7 cellular contexts compared by ENCODE assay signal in genomic region chr19:17243340-17243853, GRCh38. TPM values are rescaled to one million over a fixed set of nuclear protein-coding genes. Genes with fewer than 3 reads are reported as not detected.
A peak's percentile ranks its signal among the peaks of the same experiment; 100 is the strongest.
DNase-seq lines count a peak whose midpoint lies in the region; TF ChIP-seq lines count a peak whose summit lies in the region.
"Had no signal": no experiment of that assay in that cellular context is flagged by ENCODE, and none has a peak within 500 bp of the region (broad histone marks: within the 10 kb centered on the region; RNA-seq: fewer than 3 reads in every experiment).

No MANE protein-coding gene starts in this region.

- H3K4me3 ChIP-seq in iPS-15b (ENCODE audit: low read depth, low read length) (peak overlapping the region; percentile 84), tibial artery (peak overlapping the region; percentile 86 to 89)

- H3K4me1 ChIP-seq in iPS-15b (ENCODE audit: control insufficient read depth, insufficient read depth, low read length) (peaks cover 13% of the 10 kb centered on the region), tibial artery (peaks cover 0 to 46% (median 35%) of the 10 kb centered on the region in 4 donors)

- no peak for DNase-seq in activated CD4-positive, alpha-beta memory T cell treated with anti-CD3 and anti-CD28 coated beads for 36 hours
- DNase-seq in activated CD4-positive, alpha-beta memory T cell treated with anti-CD3 and anti-CD28 coated beads, Interleukin-2, amount 10 ng/mL, durations not matched to agents 7 days and 5 days, result no peak
- DNase-seq in tibial artery (no peak), NCI-H1092 (lab: John Stamatoyannopoulos, UW) (no peak)
- DNase-seq in activated CD4-positive, alpha-beta T cell treated with anti-CD3 and anti-CD28 coated beads, Interleukin-2, amount 10 ng/mL, durations not matched to agents 7 days and 5 days, result no peak
- DNase-seq: stimulated activated CD4-positive, alpha-beta T cell treated with anti-CD3 and anti-CD28 coated beads, Interleukin-15, amount 100 ng/mL, for 24 hours had no signal

- H3K27ac ChIP-seq in tibial artery, result peak overlapping the region; percentile 71 to 88

- H3K27ac Mint-ChIP-seq in activated CD4-positive, alpha-beta memory T cell treated with anti-CD3 and anti-CD28 coated beads for 36 hours, result no peak overlapping the region
- H3K27ac Mint-ChIP-seq in activated CD4-positive, alpha-beta memory T cell treated with anti-CD3 and anti-CD28 coated beads, Interleukin-2, amount 10 ng/mL, durations not matched to agents 7 days and 5 days, result no peak overlapping the region
- no peak overlapping the region for H3K27ac Mint-ChIP-seq in activated CD4-positive, alpha-beta T cell treated with anti-CD3 and anti-CD28 coated beads, Interleukin-2, amount 10 ng/mL, durations not matched to agents 7 days and 5 days

- no peaks in the 10 kb centered on the region for H3K36me3 Mint-ChIP-seq in activated CD4-positive, alpha-beta memory T cell treated with anti-CD3 and anti-CD28 coated beads for 36 hours
- H3K36me3 Mint-ChIP-seq in activated CD4-positive, alpha-beta memory T cell treated with anti-CD3 and anti-CD28 coated beads, Interleukin-2, amount 10 ng/mL, durations not matched to agents 7 days and 5 days (ENCODE audit: low read depth), result no peaks in the 10 kb centered on the region
- H3K36me3 Mint-ChIP-seq in activated CD4-positive, alpha-beta T cell treated with anti-CD3 and anti-CD28 coated beads, Interleukin-2, amount 10 ng/mL, durations not matched to agents 7 days and 5 days (ENCODE audit: low read depth), result no peaks in the 10 kb centered on the region

- no peaks in the 10 kb centered on the region for H3K27me3 ChIP-seq in iPS-15b (ENCODE audit: control insufficient read depth, insufficient read depth, low read length)
- no peaks in the 10 kb centered on the region for H3K27me3 ChIP-seq in tibial artery

- H3K9me3 ChIP-seq in iPS-15b (ENCODE audit: control insufficient read depth, insufficient read depth, low read length) (no peaks in the 10 kb centered on the region), tibial artery (no peaks in the 10 kb centered on the region)

- H3K4me1 Mint-ChIP-seq in activated CD4-positive, alpha-beta memory T cell treated with anti-CD3 and anti-CD28 coated beads for 36 hours (ENCODE audit: low read depth), result peaks cover 9% of the 10 kb centered on the region
- H3K4me1 Mint-ChIP-seq in activated CD4-positive, alpha-beta memory T cell treated with anti-CD3 and anti-CD28 coated beads, Interleukin-2, amount 10 ng/mL, durations not matched to agents 7 days and 5 days, result peaks cover 10% of the 10 kb centered on the region
- peaks cover 7% of the 10 kb centered on the region for H3K4me1 Mint-ChIP-seq in activated CD4-positive, alpha-beta T cell treated with anti-CD3 and anti-CD28 coated beads, Interleukin-2, amount 10 ng/mL, durations not matched to agents 7 days and 5 days

- intact Hi-C loops in activated CD4-positive, alpha-beta memory T cell treated with anti-CD3 and anti-CD28 coated beads for 36 hours (cut with micrococcal nuclease), result no loop called here
- intact Hi-C loops in tibial artery (cut with DNase I; ENCODE audit: low total_unique reads), result no loop called here

- POLR2A ChIA-PET in activated CD4-positive, alpha-beta memory T cell treated with anti-CD3 and anti-CD28 coated beads for 36 hours (lab: Charles Lee), result no interaction called here
- POLR2A ChIA-PET in activated CD4-positive, alpha-beta memory T cell treated with anti-CD3 and anti-CD28 coated beads, Interleukin-2, amount 10 ng/mL, durations not matched to agents 7 days and 5 days (lab: Charles Lee), result interaction anchor here (0.8 kb wide), 1 partner anchor 17 kb away, joined by 3 read pairs; no protein-coding TSS in a partner anchor
- POLR2A ChIA-PET in activated CD4-positive, alpha-beta T cell treated with anti-CD3 and anti-CD28 coated beads, Interleukin-2, amount 10 ng/mL, durations not matched to agents 7 days and 5 days (lab: Charles Lee), result no interaction called here

- TF ChIP-seq CTCF in tibial artery (IDR thresholded peaks at IDR 0.05), result no peak

- CTCF ChIA-PET in activated CD4-positive, alpha-beta memory T cell treated with anti-CD3 and anti-CD28 coated beads for 36 hours (lab: Charles Lee), result interaction anchor here (1.0 to 1.9 kb wide), 4 partner anchors 9 to 24 kb away, joined by 3 to 5 read pairs (median 4); partner anchors contain the start of genes BABAM1 and OCEL1
- CTCF ChIA-PET in activated CD4-positive, alpha-beta memory T cell treated with anti-CD3 and anti-CD28 coated beads, Interleukin-2, amount 10 ng/mL, durations not matched to agents 7 days and 5 days (lab: Charles Lee), result no interaction called here
- CTCF ChIA-PET in activated CD4-positive, alpha-beta T cell treated with anti-CD3 and anti-CD28 coated beads, Interleukin-2, amount 10 ng/mL, durations not matched to agents 7 days and 5 days (lab: Charles Lee), result interaction anchor here (0.6 to 3.3 kb wide), 5 partner anchors 11 to 1475 kb away, joined by 3 to 17 read pairs (median 4); partner anchors contain the start of gene BABAM1

- H3K4me3 Mint-ChIP-seq in activated CD4-positive, alpha-beta memory T cell treated with anti-CD3 and anti-CD28 coated beads for 36 hours, result peak overlapping the region; percentile 23
- H3K4me3 Mint-ChIP-seq in activated CD4-positive, alpha-beta memory T cell treated with anti-CD3 and anti-CD28 coated beads, Interleukin-2, amount 10 ng/mL, durations not matched to agents 7 days and 5 days, result no peak overlapping the region
- no peak overlapping the region for H3K4me3 Mint-ChIP-seq in activated CD4-positive, alpha-beta T cell treated with anti-CD3 and anti-CD28 coated beads, Interleukin-2, amount 10 ng/mL, durations not matched to agents 7 days and 5 days

- H3K27me3 Mint-ChIP-seq in activated CD4-positive, alpha-beta memory T cell treated with anti-CD3 and anti-CD28 coated beads for 36 hours, result no peaks in the 10 kb centered on the region
- peaks cover 17% of the 10 kb centered on the region for H3K27me3 Mint-ChIP-seq in activated CD4-positive, alpha-beta memory T cell treated with anti-CD3 and anti-CD28 coated beads, Interleukin-2, amount 10 ng/mL, durations not matched to agents 7 days and 5 days
- H3K27me3 Mint-ChIP-seq in activated CD4-positive, alpha-beta T cell treated with anti-CD3 and anti-CD28 coated beads, Interleukin-2, amount 10 ng/mL, durations not matched to agents 7 days and 5 days, result peaks cover 21% of the 10 kb centered on the region

- peaks cover 8% of the 10 kb centered on the region for H3K36me3 ChIP-seq in iPS-15b (ENCODE audit: control insufficient read depth, insufficient read depth, low read length)
- H3K36me3 ChIP-seq in tibial artery, result peaks cover 0 to 25% (median 4%) of the 10 kb centered on the region in 3 donors

- peak overlapping the region; percentile 90 for H3K9ac ChIP-seq in iPS-15b (ENCODE audit: low read depth, low read length)

- no peaks in the 10 kb centered on the region for H3K9me3 Mint-ChIP-seq in activated CD4-positive, alpha-beta memory T cell treated with anti-CD3 and anti-CD28 coated beads for 36 hours
- H3K9me3 Mint-ChIP-seq in activated CD4-positive, alpha-beta memory T cell treated with anti-CD3 and anti-CD28 coated beads, Interleukin-2, amount 10 ng/mL, durations not matched to agents 7 days and 5 days, result no peaks in the 10 kb centered on the region
- H3K9me3 Mint-ChIP-seq in activated CD4-positive, alpha-beta T cell treated with anti-CD3 and anti-CD28 coated beads, Interleukin-2, amount 10 ng/mL, durations not matched to agents 7 days and 5 days, result no peaks in the 10 kb centered on the region

RNA-seq across cellular contexts. Expression of gene NR2F6, which starts 2.3 kb away (rescaled TPM):
- total RNA-seq in activated CD4-positive, alpha-beta memory T cell treated with anti-CD3 and anti-CD28 coated beads for 36 hours, result 10 to 100 TPM; 10.2 to 10.4 TPM
- total RNA-seq in activated CD4-positive, alpha-beta memory T cell treated with anti-CD3 and anti-CD28 coated beads, Interleukin-2, amount 10 ng/mL, durations not matched to agents 7 days and 5 days, result 1 to 10 TPM; 5.7 to 6.5 TPM
- total RNA-seq in activated CD4-positive, alpha-beta T cell treated with anti-CD3 and anti-CD28 coated beads, Interleukin-2, amount 10 ng/mL, durations not matched to agents 7 days and 5 days, result 1 to 10 TPM; 3.6 to 3.8 TPM

RNA-seq across cellular contexts. Expression of gene OCEL1, which starts 17.4 kb away (rescaled TPM):
- 10 to 100 TPM; 17.6 to 17.9 TPM for total RNA-seq in activated CD4-positive, alpha-beta memory T cell treated with anti-CD3 and anti-CD28 coated beads for 36 hours
- 10 to 100 TPM; 20.9 to 22.6 TPM for total RNA-seq in activated CD4-positive, alpha-beta memory T cell treated with anti-CD3 and anti-CD28 coated beads, Interleukin-2, amount 10 ng/mL, durations not matched to agents 7 days and 5 days
- 10 to 100 TPM; 19.6 to 23.1 TPM for total RNA-seq in activated CD4-positive, alpha-beta T cell treated with anti-CD3 and anti-CD28 coated beads, Interleukin-2, amount 10 ng/mL, durations not matched to agents 7 days and 5 days

RNA-seq across cellular contexts. Expression of gene USHBP1, which starts 21.1 kb away (rescaled TPM):
- under 1 TPM in 1 of 2 experiments, not detected in 1; 0.24 TPM for total RNA-seq in activated CD4-positive, alpha-beta memory T cell treated with anti-CD3 and anti-CD28 coated beads for 36 hours
- total RNA-seq in activated CD4-positive, alpha-beta memory T cell treated with anti-CD3 and anti-CD28 coated beads, Interleukin-2, amount 10 ng/mL, durations not matched to agents 7 days and 5 days, result under 1 TPM; 0.38 to 0.45 TPM
- under 1 TPM in 1 of 2 experiments, not detected in 1; 0.27 TPM for total RNA-seq in activated CD4-positive, alpha-beta T cell treated with anti-CD3 and anti-CD28 coated beads, Interleukin-2, amount 10 ng/mL, durations not matched to agents 7 days and 5 days

RNA-seq across cellular contexts. Expression of gene BABAM1, which starts 23.8 kb away (rescaled TPM):
- total RNA-seq in activated CD4-positive, alpha-beta memory T cell treated with anti-CD3 and anti-CD28 coated beads for 36 hours, result 100 to 1,000 TPM; 110 TPM
- 100 to 1,000 TPM in 1 of 2 experiments, 10 to 100 TPM in 1; 98.5 to 100 TPM for total RNA-seq in activated CD4-positive, alpha-beta memory T cell treated with anti-CD3 and anti-CD28 coated beads, Interleukin-2, amount 10 ng/mL, durations not matched to agents 7 days and 5 days
- 100 to 1,000 TPM; 111 to 113 TPM for total RNA-seq in activated CD4-positive, alpha-beta T cell treated with anti-CD3 and anti-CD28 coated beads, Interleukin-2, amount 10 ng/mL, durations not matched to agents 7 days and 5 days

RNA-seq across cellular contexts. Expression of gene USE1, which starts 28.2 kb away (rescaled TPM):
- total RNA-seq in activated CD4-positive, alpha-beta memory T cell treated with anti-CD3 and anti-CD28 coated beads for 36 hours, result 10 to 100 TPM; 24.6 to 28.5 TPM
- total RNA-seq in activated CD4-positive, alpha-beta memory T cell treated with anti-CD3 and anti-CD28 coated beads, Interleukin-2, amount 10 ng/mL, durations not matched to agents 7 days and 5 days, result 10 to 100 TPM; 19.9 to 20.4 TPM
- total RNA-seq in activated CD4-positive, alpha-beta T cell treated with anti-CD3 and anti-CD28 coated beads, Interleukin-2, amount 10 ng/mL, durations not matched to agents 7 days and 5 days, result 10 to 100 TPM; 23.3 to 24.7 TPM
